9 cellular contexts compared by ENCODE assay signal in the genomic region with DNA sequence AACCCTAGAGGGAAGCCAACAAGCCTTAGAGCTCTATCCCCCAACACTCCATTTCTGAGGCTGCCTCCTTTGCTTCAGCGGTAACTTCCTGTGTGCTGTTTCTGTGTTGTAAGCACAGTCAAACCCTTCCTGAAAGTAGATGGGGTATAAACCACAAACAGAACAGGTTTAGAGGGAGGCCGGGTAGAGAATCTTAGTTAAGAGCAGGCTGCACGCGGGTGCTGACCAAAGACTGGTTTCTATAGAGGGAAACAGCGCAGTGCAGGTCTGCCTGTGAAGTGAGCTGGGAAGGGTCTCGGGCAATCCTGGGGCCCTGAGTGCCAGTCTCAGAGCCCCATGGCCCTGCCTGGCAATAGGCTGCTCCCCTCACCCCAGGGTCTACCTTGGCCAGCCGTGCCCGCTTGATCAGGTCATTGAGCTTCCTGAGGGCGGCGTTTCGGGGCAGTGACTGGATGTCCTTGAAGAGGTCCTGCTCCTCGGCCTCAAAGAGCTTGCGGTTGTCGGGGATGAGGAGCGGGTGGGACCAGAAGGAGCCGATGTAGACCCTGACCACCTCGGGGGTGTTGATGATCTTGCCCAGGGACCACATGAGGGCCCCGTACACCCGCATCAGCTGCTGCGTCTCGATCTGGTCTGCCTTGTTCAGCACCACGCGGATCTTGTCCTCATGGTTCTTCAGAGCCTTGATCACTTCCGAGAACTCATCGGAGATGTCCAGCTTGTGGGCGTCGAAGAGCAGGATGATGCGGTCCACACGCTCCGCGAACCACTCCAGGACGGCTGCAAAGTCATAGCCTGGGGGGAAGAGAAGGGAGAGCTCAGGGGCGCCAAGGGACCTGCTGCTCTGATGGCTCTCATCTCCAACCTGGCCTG. TPM values are rescaled to one million over a fixed set of nuclear protein-coding genes. Genes with fewer than 3 reads are reported as not detected.
DNase-seq lines count a peak whose midpoint lies in the region; ATAC-seq and TF ChIP-seq lines count a peak whose summit lies in the region.
"Had no signal": no experiment of that assay in that cellular context is flagged by ENCODE, and none has a peak within 500 bp of the region (broad histone marks: within the 10 kb centered on the region; RNA-seq: fewer than 3 reads in every experiment).

No MANE protein-coding gene starts in this region.

- no peaks in the 10 kb centered on the region for H3K9me3 Mint-ChIP-seq in endodermal cell
- H3K9me3 Mint-ChIP-seq: nephron had no signal

- H3K4me3 Mint-ChIP-seq in endodermal cell, result no peak overlapping the region
- H3K4me3 Mint-ChIP-seq: nephron had no signal

- WGBS in endodermal cell (ENCODE audit: insufficient coverage in 1 of 2, insufficient read length in 1 of 2), 2 experiments, result 95 to 98% methylated on average over 30 to 33 of the region's 33 CpGs
- 79 to 85% methylated on average over 26 to 33 of the region's 33 CpGs for WGBS in upper lobe of left lung, 2 donors

- H3K4me3 ChIP-seq in endodermal cell (ENCODE audit: low read length) (no peak overlapping the region), upper lobe of left lung (no peak overlapping the region)

- peaks cover 11% of the 10 kb centered on the region for H3K36me3 Mint-ChIP-seq in endodermal cell (ENCODE audit: low read depth)

- DNase-seq in activated CD8-positive, alpha-beta memory T cell treated with anti-CD3 and anti-CD28 coated beads for 24 hours, result peak; percentile 86
- DNase-seq in activated CD8-positive, alpha-beta memory T cell treated with anti-CD3 and anti-CD28 coated beads, Interleukin-2, amount 50 U/mL, for 4 hours, result no peak
- DNase-seq in RWPE1 (ENCODE audit: low spot score), result no peak
- DNase-seq in endodermal cell, result no peak
- DNase-seq in upper lobe of left lung, result no peak
- no peak for DNase-seq in NCI-H1048 (lab: John Stamatoyannopoulos, UW)
- no peak for DNase-seq in nucleus accumbens (lab: John Stamatoyannopoulos, UW)

- H3K27ac Mint-ChIP-seq in endodermal cell, result peak overlapping the region; percentile 59

- H3K9me3 ChIP-seq in endodermal cell (ENCODE audit: control insufficient read depth, low read length), result no peaks in the 10 kb centered on the region
- no peaks in the 10 kb centered on the region for H3K9me3 ChIP-seq in upper lobe of left lung

- no peak overlapping the region for H3K9ac ChIP-seq in endodermal cell (ENCODE audit: extremely low read depth, low read length, poor library complexity, severe bottlenecking)

- peak in 1 of 4 donors; percentile 39 for TF ChIP-seq POLR2A in upper lobe of left lung (IDR thresholded peaks at IDR 0.05)

- H3K4me1 ChIP-seq in endodermal cell (ENCODE audit: control insufficient read depth, insufficient read depth, low read length), result no peaks in the 10 kb centered on the region
- H3K4me1 ChIP-seq in upper lobe of left lung, result peaks cover 91 to 98% (median 92%) of the 10 kb centered on the region in 4 donors

- H3K27me3 ChIP-seq in endodermal cell (ENCODE audit: control insufficient read depth, insufficient read depth, low read length, poor library complexity, severe bottlenecking), result no peaks in the 10 kb centered on the region
- no peaks in the 10 kb centered on the region for H3K27me3 ChIP-seq in upper lobe of left lung

- ATAC-seq in HG02943 (IDR thresholded peaks at IDR 0.05; ENCODE audit: low read depth, unreplicated experiment) (peak; percentile 74), upper lobe of left lung (ENCODE audit: low FRiP score in 2 of 2) (no peak)

- POLR2A ChIA-PET in RWPE1 (lab: Yijun Ruan, JAX; ENCODE audit: low non-redundant PET), result no interaction called here

- TF ChIP-seq CTCF in RWPE1 (conservative IDR thresholded peaks at IDR 0.05; ENCODE audit: low read depth), result no peak
- no peak for TF ChIP-seq CTCF in endodermal cell (conservative IDR thresholded peaks at IDR 0.05)
- no peak for TF ChIP-seq CTCF in upper lobe of left lung (IDR thresholded peaks at IDR 0.05)

- H3K27ac ChIP-seq in RWPE1 (peak overlapping the region; percentile 99), endodermal cell (ENCODE audit: low read depth, low read length) (no peak overlapping the region), upper lobe of left lung (peak overlapping the region; percentile 82 to 95 (median 88))

- peaks cover 3% of the 10 kb centered on the region for H3K4me1 Mint-ChIP-seq in endodermal cell

- H3K36me3 ChIP-seq in endodermal cell (ENCODE audit: control insufficient read depth, insufficient read depth, low read length) (peaks cover 23% of the 10 kb centered on the region), upper lobe of left lung (peaks cover 4 to 32% (median 8%) of the 10 kb centered on the region in 4 donors)

- no peak for TF ChIP-seq EP300 in upper lobe of left lung (IDR thresholded peaks at IDR 0.05)

- CTCF ChIA-PET in RWPE1 (lab: Yijun Ruan, JAX), result no interaction called here

- no peaks in the 10 kb centered on the region for H3K27me3 Mint-ChIP-seq in endodermal cell (ENCODE audit: insufficient read depth)

RNA-seq across cellular contexts. Expression of gene CDC42BPG, which starts 15.3 kb away (rescaled TPM):
- total RNA-seq in endodermal cell (10 to 100 TPM; 11.1 to 12.6 TPM), upper lobe of left lung (10 to 100 TPM; 21.6 to 62.4 (median 26.0) TPM)
- polyA plus RNA-seq in endodermal cell (2013, experiment 1 of 2), result 2.0 TPM
- 1.7 TPM for polyA plus RNA-seq in endodermal cell (2013, experiment 2 of 2)

RNA-seq across cellular contexts. Expression of gene EHD1, which starts 18.6 kb away (rescaled TPM):
- 10 to 100 TPM; 39.7 to 43.8 TPM for total RNA-seq in endodermal cell
- polyA plus RNA-seq in endodermal cell (2013, experiment 1 of 2), result 33.1 TPM
- 32.7 TPM for polyA plus RNA-seq in endodermal cell (2013, experiment 2 of 2)
- 100 to 1,000 TPM in 4 of 6 donors, 10 to 100 TPM in 2; 43.0 to 167 (median 103) TPM for total RNA-seq in upper lobe of left lung

RNA-seq across cellular contexts. Expression of gene MEN1, which starts 49.4 kb away (rescaled TPM):
- total RNA-seq in endodermal cell, result 10 to 100 TPM; 44.5 to 48.7 TPM
- 48.7 TPM for polyA plus RNA-seq in endodermal cell (2013, experiment 1 of 2)
- 44.3 TPM for polyA plus RNA-seq in endodermal cell (2013, experiment 2 of 2)
- 10 to 100 TPM; 15.4 to 47.1 (median 24.4) TPM for total RNA-seq in upper lobe of left lung

RNA-seq across cellular contexts. Expression of gene MAP4K2, which starts 56.8 kb away (rescaled TPM):
- 10 to 100 TPM; 24.7 to 32.4 TPM for total RNA-seq in endodermal cell
- polyA plus RNA-seq in endodermal cell (2013, experiment 1 of 2), result 20.7 TPM
- polyA plus RNA-seq in endodermal cell (2013, experiment 2 of 2), result 18.3 TPM
- 10 to 100 TPM; 19.0 to 84.7 (median 29.2) TPM for total RNA-seq in upper lobe of left lung

RNA-seq across cellular contexts. Expression of gene ATG2A, which starts 57.2 kb away (rescaled TPM):
- 10 to 100 TPM; 17.0 to 23.0 TPM for total RNA-seq in endodermal cell
- polyA plus RNA-seq in endodermal cell (2013, experiment 1 of 2), result 12.9 TPM
- 10.2 TPM for polyA plus RNA-seq in endodermal cell (2013, experiment 2 of 2)
- 10 to 100 TPM; 24.6 to 59.2 (median 33.3) TPM for total RNA-seq in upper lobe of left lung
